Comparison of ENCODE assay signal across 17 cellular contexts in genomic region chr6:149014631-149015171, GRCh38.
DNase-seq lines count a peak whose midpoint lies in the region; ATAC-seq and TF ChIP-seq lines count a peak whose summit lies in the region.
"Had no signal": no experiment of that assay in that cellular context is flagged by ENCODE, and none has a peak within 500 bp of the region (broad histone marks: within the 10 kb centered on the region; RNA-seq: fewer than 3 reads in every experiment).

No MANE protein-coding gene starts in this region.

- H3K9me3 Mint-ChIP-seq in brain: no peaks in the 10 kb centered on the region
- H3K9me3 Mint-ChIP-seq: activated naive CD4-positive, alpha-beta T cell treated with anti-CD3 and anti-CD28 coated beads, Interleukin-2, amount 50 U/mL, for 24 hours; immature natural killer cell had no signal

- 84 to 89% methylated on average over 2 of the region's 2 CpGs for WGBS in aorta, 2 donors

- H3K36me3 Mint-ChIP-seq in brain: no peaks in the 10 kb centered on the region
- H3K36me3 Mint-ChIP-seq: activated CD8-positive, alpha-beta memory T cell treated with anti-CD3 and anti-CD28 coated beads, Interleukin-2, amount 10 ng/mL, durations not matched to agents 7 days and 5 days; activated naive CD4-positive, alpha-beta T cell treated with anti-CD3 and anti-CD28 coated beads, Interleukin-2, amount 50 U/mL, for 24 hours had no signal

- H3K4me3 Mint-ChIP-seq in brain: no peak overlapping the region
- H3K4me3 Mint-ChIP-seq: activated CD8-positive, alpha-beta memory T cell treated with anti-CD3 and anti-CD28 coated beads, Interleukin-2, amount 10 ng/mL, durations not matched to agents 7 days and 5 days; activated naive CD4-positive, alpha-beta T cell treated with anti-CD3 and anti-CD28 coated beads, Interleukin-2, amount 50 U/mL, for 24 hours; immature natural killer cell had no signal

- H3K27ac Mint-ChIP-seq in brain: peak overlapping the region in 4 of 5 experiments; percentile 35 to 83 (median 58)
- H3K27ac Mint-ChIP-seq: activated CD8-positive, alpha-beta memory T cell treated with anti-CD3 and anti-CD28 coated beads, Interleukin-2, amount 10 ng/mL, durations not matched to agents 7 days and 5 days; activated naive CD4-positive, alpha-beta T cell treated with anti-CD3 and anti-CD28 coated beads, Interleukin-2, amount 50 U/mL, for 24 hours had no signal

- H3K36me3 ChIP-seq in left ventricle myocardium inferior: no peaks in the 10 kb centered on the region
- peaks cover 6% of the 10 kb centered on the region for H3K36me3 ChIP-seq in iPS-18a (ENCODE audit: control insufficient read depth, low read depth, low read length)
- H3K36me3 ChIP-seq in aorta (ENCODE audit: control insufficient read depth in 1 of 2, insufficient read depth in 2 of 2, low read length in 1 of 2): no peaks in the 10 kb centered on the region

- H3K9me3 ChIP-seq in left ventricle myocardium inferior (replicated peaks): no peaks in the 10 kb centered on the region
- no peaks in the 10 kb centered on the region for H3K9me3 ChIP-seq in iPS-18a (ENCODE audit: control insufficient read depth, low read depth, low read length)
- H3K9me3 ChIP-seq in aorta (ENCODE audit: control insufficient read depth, low read length): no peaks in the 10 kb centered on the region

- H3K9ac ChIP-seq in iPS-18a (ENCODE audit: low read length): peak overlapping the region; percentile 2
- H3K9ac ChIP-seq: parathyroid adenoma had no signal

- peaks cover 3% of the 10 kb centered on the region for H3K27me3 Mint-ChIP-seq in brain
- H3K27me3 Mint-ChIP-seq: activated CD8-positive, alpha-beta memory T cell treated with anti-CD3 and anti-CD28 coated beads, Interleukin-2, amount 10 ng/mL, durations not matched to agents 7 days and 5 days; activated naive CD4-positive, alpha-beta T cell treated with anti-CD3 and anti-CD28 coated beads, Interleukin-2, amount 50 U/mL, for 24 hours had no signal

- peaks cover 33% of the 10 kb centered on the region for H3K4me1 Mint-ChIP-seq in brain
- H3K4me1 Mint-ChIP-seq: activated CD8-positive, alpha-beta memory T cell treated with anti-CD3 and anti-CD28 coated beads, Interleukin-2, amount 10 ng/mL, durations not matched to agents 7 days and 5 days; activated naive CD4-positive, alpha-beta T cell treated with anti-CD3 and anti-CD28 coated beads, Interleukin-2, amount 50 U/mL, for 24 hours had no signal

- POLR2A ChIA-PET in GM10248 (lab: Yijun Ruan, JAX): no interaction called here

- no peaks in the 10 kb centered on the region for H3K27me3 ChIP-seq in left ventricle myocardium inferior (ENCODE audit: low read depth)
- H3K27me3 ChIP-seq in iPS-18a (ENCODE audit: control insufficient read depth, insufficient read depth, low read length): no peaks in the 10 kb centered on the region
- no peaks in the 10 kb centered on the region for H3K27me3 ChIP-seq in aorta (ENCODE audit: control insufficient read depth in 1 of 2, insufficient read depth in 2 of 2, low read length in 1 of 2)

- H3K4me1 ChIP-seq in left ventricle myocardium inferior (peaks cover 9% of the 10 kb centered on the region), iPS-18a (ENCODE audit: control insufficient read depth, low read depth, low read length) (peaks cover 27% of the 10 kb centered on the region), aorta (ENCODE audit: control insufficient read depth in 1 of 2, insufficient read depth in 2 of 2, low read length in 2 of 2) (no peaks in the 10 kb centered on the region)

- ATAC-seq in Right ventricle myocardium superior (ENCODE audit: poor library complexity): peak; percentile 39
- peak; percentile 42 for ATAC-seq in aorta (ENCODE audit: low FRiP score)
- ATAC-seq: activated CD8-positive, alpha-beta memory T cell treated with anti-CD3 and anti-CD28 coated beads, Interleukin-2, amount 10 ng/mL, durations not matched to agents 7 days and 5 days had no signal

- CTCF ChIA-PET in GM10248 (lab: Yijun Ruan, JAX): interaction anchor here (1.1 to 1.4 kb wide), 2 partner anchors 12 to 437 kb away, joined by 3 to 6 read pairs; no protein-coding TSS in a partner anchor

- DNase-seq in Right ventricle myocardium superior (no peak), left ventricle myocardium inferior (no peak), aorta (no peak), NCI-H1105 treated with DMSO at 0.1 percent for 48 hours (lab: John Stamatoyannopoulos, UW) (no peak), hepatic stellate cell (ENCODE audit: low spot score) (no peak), GM10248 (ENCODE audit: extremely low spot score) (no peak)
- DNase-seq: activated CD8-positive, alpha-beta memory T cell treated with anti-CD3 and anti-CD28 coated beads, Interleukin-2, amount 10 ng/mL, durations not matched to agents 7 days and 5 days; central memory CD4-positive, alpha-beta T cell; immature natural killer cell; midbrain; NCI-H1048; NCI-H510A treated with DMSO at 0.1 percent for 48 hours had no signal

- no peak overlapping the region for H3K4me3 ChIP-seq in left ventricle myocardium inferior
- peak overlapping the region; percentile 11 for H3K4me3 ChIP-seq in iPS-18a (ENCODE audit: low read length)
- no peak overlapping the region for H3K4me3 ChIP-seq in aorta (ENCODE audit: low read length in 2 of 2)

- H3K27ac ChIP-seq in left ventricle myocardium inferior (replicated peaks) (no peak overlapping the region), iPS-18a (ENCODE audit: low read length) (peak overlapping the region; percentile 8), aorta (ENCODE audit: low read depth in 1 of 2, low read length in 2 of 2) (no peak overlapping the region)
- H3K27ac ChIP-seq: 22Rv1, parathyroid adenoma had no signal

- TF ChIP-seq CTCF in left ventricle myocardium inferior (IDR thresholded peaks at IDR 0.05; ENCODE audit: borderline replicate concordance): no peak
- TF ChIP-seq CTCF in brain (conservative IDR thresholded peaks at IDR 0.05): no peak
- no peak for TF ChIP-seq CTCF in GM10248 (IDR thresholded peaks at IDR 0.05; ENCODE audit: control extremely low read depth, extremely low read depth, low read depth, missing control alignments)

- intact Hi-C loops in Right ventricle myocardium superior (cut with DNase I): no loop called here
- intact Hi-C loops in left ventricle myocardium inferior (cut with micrococcal nuclease): no loop called here
- intact Hi-C loops in aorta (cut with DNase I): no loop called here
